ENCODE assay signal across 21 cellular contexts in the genomic region with DNA sequence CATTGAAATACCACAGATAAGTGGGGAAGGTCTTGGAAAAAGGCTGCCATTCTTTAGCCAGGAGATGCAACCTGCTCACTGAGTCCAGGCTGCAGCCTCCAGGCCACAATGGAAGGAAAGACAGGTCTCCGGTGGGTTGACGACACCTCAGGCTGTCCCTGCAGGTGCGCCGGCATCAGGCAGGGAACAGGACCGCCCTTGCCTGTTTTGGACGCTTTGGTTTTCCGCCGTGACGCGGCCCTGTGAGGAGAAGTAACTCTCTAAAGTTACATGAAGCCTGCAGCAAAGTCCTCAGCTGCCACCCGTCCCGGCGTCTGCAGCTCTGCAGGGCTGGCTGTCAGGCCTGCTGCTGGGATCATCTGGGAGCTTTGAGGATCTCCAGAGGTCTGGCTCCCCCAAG.
DNase-seq lines count a peak whose midpoint lies in the region; ATAC-seq and TF ChIP-seq lines count a peak whose summit lies in the region.
"Had no signal": no experiment of that assay in that cellular context is flagged by ENCODE, and none has a peak within 500 bp of the region (broad histone marks: within the 10 kb centered on the region; RNA-seq: fewer than 3 reads in every experiment).

No MANE protein-coding gene starts in this region.

- H3K4me2 ChIP-seq in osteoblast (ENCODE audit: insufficient read depth, low read length): no peak overlapping the region
- H3K4me2 ChIP-seq: BLaER1 had no signal

- H3K9me3 ChIP-seq in heart right ventricle: no peaks in the 10 kb centered on the region
- H3K9me3 ChIP-seq in osteoblast (ENCODE audit: low read depth, low read length): no peaks in the 10 kb centered on the region
- no peaks in the 10 kb centered on the region for H3K9me3 ChIP-seq in upper lobe of right lung
- H3K9me3 ChIP-seq: BLaER1 had no signal

- H3K27me3 ChIP-seq in heart right ventricle (peaks cover 0 to 23% (median 16%) of the 10 kb centered on the region in 7 donors), dorsolateral prefrontal cortex (peaks cover 0 to 5% (median 0%) of the 10 kb centered on the region in 45 donors), osteoblast (ENCODE audit: insufficient read depth, low read length) (no peaks in the 10 kb centered on the region), upper lobe of right lung (peaks cover 13% of the 10 kb centered on the region)
- H3K27me3 ChIP-seq: BLaER1 had no signal

- no peaks in the 10 kb centered on the region for H3K79me2 ChIP-seq in osteoblast (ENCODE audit: insufficient read depth, low read length)

- DNase-seq in cardiac septum (ENCODE audit: low spot score): peak; percentile 66
- DNase-seq in heart right ventricle: no peak
- peak in 3 of 10 donors; percentile 23 to 40 (median 32) for DNase-seq in dorsolateral prefrontal cortex
- DNase-seq in osteoblast (ENCODE audit: insufficient read length, low spot score, missing footprints): peak; percentile 66
- peak; percentile 51 for DNase-seq in upper lobe of right lung
- DNase-seq in NOMO-1 (lab: John Stamatoyannopoulos, UW; ENCODE audit: unreplicated experiment in 2 of 2): no peak
- no peak for DNase-seq in UCSD-AML1 (lab: John Stamatoyannopoulos, UW; ENCODE audit: unreplicated experiment)
- DNase-seq: Calu3; CD4-positive, alpha-beta memory T cell; HFFc6; MM.1S; NCI-H1092; NCI-H1694; NCI-H2107; NCI-H510A treated with DMSO at 0.1 percent for 48 hours; NCI-H774; OCI-M1; SHP77 had no signal

- H3K36me3 ChIP-seq in heart right ventricle (no peaks in the 10 kb centered on the region), osteoblast (ENCODE audit: insufficient read depth, low read length) (no peaks in the 10 kb centered on the region), upper lobe of right lung (no peaks in the 10 kb centered on the region)
- H3K36me3 ChIP-seq: BLaER1 had no signal

- 82 to 83% methylated on average over 13 of the region's 13 CpGs for WGBS in heart right ventricle, 2 donors

- H3K4me3 ChIP-seq in heart right ventricle: no peak overlapping the region
- no peak overlapping the region for H3K4me3 ChIP-seq in dorsolateral prefrontal cortex
- no peak overlapping the region for H3K4me3 ChIP-seq in osteoblast (ENCODE audit: insufficient read depth, low read length)
- no peak overlapping the region for H3K4me3 ChIP-seq in upper lobe of right lung
- H3K4me3 ChIP-seq: BLaER1, SK-N-MC had no signal

- H2AFZ ChIP-seq in osteoblast (ENCODE audit: low read length): no peak overlapping the region

- no peak for ATAC-seq in heart right ventricle
- no peak for ATAC-seq in upper lobe of right lung
- ATAC-seq in GM21367 (IDR thresholded peaks at IDR 0.05; ENCODE audit: unreplicated experiment): no peak

- H3K27ac ChIP-seq in heart right ventricle (no peak overlapping the region), dorsolateral prefrontal cortex (peak overlapping the region in 56 of 59 donors; percentile 9 to 100 (median 99)), osteoblast (ENCODE audit: low read depth, low read length) (no peak overlapping the region), upper lobe of right lung (no peak overlapping the region)
- H3K27ac ChIP-seq: BLaER1, SK-N-MC had no signal

- TF ChIP-seq CTCF in heart right ventricle (IDR thresholded peaks at IDR 0.05) (no peak), dorsolateral prefrontal cortex (IDR thresholded peaks at IDR 0.05 in 54 of 56, conservative IDR thresholded peaks at IDR 0.05 in 2 of 56; ENCODE audit: low read depth in 1 of 56, partially characterized antibody in 56 of 56) (no peak), osteoblast (IDR thresholded peaks at IDR 0.05; ENCODE audit: extremely low read depth, low read depth, low read length) (no peak), upper lobe of right lung (IDR thresholded peaks at IDR 0.05) (no peak)

- H3K4me1 ChIP-seq in heart right ventricle (no peaks in the 10 kb centered on the region), osteoblast (ENCODE audit: insufficient read depth, low read length) (no peaks in the 10 kb centered on the region), upper lobe of right lung (no peaks in the 10 kb centered on the region)
- H3K4me1 ChIP-seq: BLaER1 had no signal

- no peaks in the 10 kb centered on the region for H4K20me1 ChIP-seq in osteoblast (ENCODE audit: insufficient read depth, low read length)
- H4K20me1 ChIP-seq: BLaER1 had no signal

- intact Hi-C loops in cardiac septum (cut with DNase I) (no loop called here), heart right ventricle (cut with DNase I) (no loop called here), dorsolateral prefrontal cortex (cut with DNase I) (no loop called here), upper lobe of right lung (cut with DNase I) (no loop called here)

Comparison
In these comparisons a context has a peak if more than half of its experiments do, and no peak if none do; other contexts are left out.
1. DNase-seq: peak in cardiac septum (single experiment), osteoblast (single experiment) and upper lobe of right lung (single experiment); none in heart right ventricle (0 of 2), NOMO-1 (0 of 2) and UCSD-AML1 (single experiment).
2. H3K27ac ChIP-seq: peak in dorsolateral prefrontal cortex (56 of 59); none in heart right ventricle (0 of 10), osteoblast (single experiment) and upper lobe of right lung (single experiment).